In genomic region chr1:207321045-207321789, GRCh38 we compare ENCODE assay signal across 8 cellular contexts.
DNase-seq lines count a peak whose midpoint lies in the region; ATAC-seq lines count a peak whose summit lies in the region.

Gene CD55, plus strand, starts transcription at chr1:207321678. Its CDS starts 88 bp downstream, at chr1:207321766.

- peak; percentile 94 for DNase-seq in AG08395 (ENCODE audit: low spot score)
- peak; percentile 84 for DNase-seq in NCI-H2227 treated with DMSO at 0.1 percent for 48 hours (lab: John Stamatoyannopoulos, UW)
- peak; percentile 88 for DNase-seq in cerebellar cortex (ENCODE audit: low spot score)
- DNase-seq in iris pigment epithelial cell (ENCODE audit: low read depth): peak; percentile 99
- peak; percentile 86 for DNase-seq in stimulated activated CD4-positive, alpha-beta T cell treated with anti-CD3 and anti-CD28 coated beads, Interleukin-12 subunit alpha, Interleukin-12 subunit beta, amount 100 ng/mL, for 4 hours

- ATAC-seq in GM18870 (IDR thresholded peaks at IDR 0.05; ENCODE audit: unreplicated experiment) (peak; percentile 89), HG03135 (IDR thresholded peaks at IDR 0.05; ENCODE audit: unreplicated experiment) (peak; percentile 91)
- peak; percentile 95 to 96 for ATAC-seq in activated CD4-positive, CD25-positive, alpha-beta regulatory T cell treated with anti-CD3 and anti-CD28 coated beads, Interleukin-2, amount 50 U/mL, for 24 hours

Comparison
In these comparisons a context has a peak if more than half of its experiments do, and no peak if none do; other contexts are left out.
1. Peak in every context shown above with its lines: DNase-seq and ATAC-seq.